In genomic region chr6:112204350-112204706, GRCh38 we compare ENCODE assay signal across 18 cellular contexts. TPM values are rescaled to one million over a fixed set of nuclear protein-coding genes. Genes with fewer than 3 reads are reported as not detected.
DNase-seq lines count a peak whose midpoint lies in the region; ATAC-seq, FAIRE-seq and TF ChIP-seq lines count a peak whose summit lies in the region.
"Had no signal": no experiment of that assay in that cellular context is flagged by ENCODE, and none has a peak within 500 bp of the region (broad histone marks: within the 10 kb centered on the region; RNA-seq: fewer than 3 reads in every experiment).

No MANE protein-coding gene starts in this region.

- no peak for FAIRE-seq in A549 (lab: Jason Lieb, UNC)

- TF ChIP-seq POLR2A in A549 (IDR thresholded peaks at IDR 0.05; ENCODE audit: low read length), result no peak

- no peaks in the 10 kb centered on the region for H4K20me1 ChIP-seq in OCI-LY3 (ENCODE audit: insufficient read depth, low read length)

- H3K27ac ChIP-seq in A549 (peak overlapping the region; percentile 74 to 90), OCI-LY3 (ENCODE audit: low read length) (peak overlapping the region; percentile 39; the same call in 1 of the 2 replicates)

- DNase-seq in A549 (ENCODE audit: low read depth in 1 of 2, low spot score in 1 of 2) (no peak), left lobe of liver (ENCODE audit: low spot score) (no peak), MG63 (no peak), occipital lobe (lab: John Stamatoyannopoulos, UW) (no peak)
- no peak for DNase-seq in stimulated activated naive CD8-positive, alpha-beta T cell treated with anti-CD3 and anti-CD28 coated beads, Interleukin-15, Interleukin-2, amounts not matched to agents 100 U/mL and 50 U/mL, for 24 hours
- DNase-seq: activated CD8-positive, alpha-beta T cell treated with anti-CD3 and anti-CD28 coated beads for 36 hours; DMS153; endodermal cell; head of caudate nucleus; left cardiac atrium; naive thymus-derived CD4-positive, alpha-beta T cell; NCI-H1092 treated with DMSO at 0.1 percent for 48 hours; NCI-H510A; thyroid gland had no signal

- no peaks in the 10 kb centered on the region for H3K36me3 ChIP-seq in OCI-LY3 (replicated peaks; ENCODE audit: low read depth, low read length)
- H3K36me3 ChIP-seq in MG63, result peaks cover 17% of the 10 kb centered on the region
- H3K36me3 ChIP-seq: thyroid gland had no signal

- no peak for TF ChIP-seq EP300 in A549 (IDR thresholded peaks at IDR 0.05)

- H3K4me2 ChIP-seq in A549 (peak overlapping the region; percentile 82), OCI-LY3 (ENCODE audit: low read length) (peak overlapping the region; percentile 39)

- no peak overlapping the region for H3K9ac ChIP-seq in OCI-LY3 (ENCODE audit: low read length)

- no peak for TF ChIP-seq CTCF in A549 (IDR thresholded peaks at IDR 0.05)
- TF ChIP-seq CTCF in OCI-LY3 (IDR thresholded peaks at IDR 0.05; ENCODE audit: low read depth, low read length), result no peak

- no peak overlapping the region for H3K4me3 ChIP-seq in A549
- peak overlapping the region; percentile 24; the same call in 1 of the 2 replicates for H3K4me3 ChIP-seq in OCI-LY3 (ENCODE audit: low read length)
- H3K4me3 ChIP-seq in MG63, result no peak overlapping the region
- H3K4me3 ChIP-seq: skin epidermis, thyroid gland had no signal

- peak overlapping the region; percentile 19; the same call in 1 of the 2 replicates for H2AFZ ChIP-seq in OCI-LY3 (ENCODE audit: low read depth, low read length)

- ATAC-seq in A549 (peak in 1 of 2 experiments; percentile 31; a peak in 3 of 6 replicates), GM21515 (IDR thresholded peaks at IDR 0.05; ENCODE audit: unreplicated experiment) (peak; percentile 39), left lobe of liver (peak; percentile 48), HG02610 (IDR thresholded peaks at IDR 0.05; ENCODE audit: unreplicated experiment) (no peak)
- no peak for ATAC-seq in stimulated activated naive CD8-positive, alpha-beta T cell treated with anti-CD3 and anti-CD28 coated beads, Interleukin-15, Interleukin-2, amounts not matched to agents 100 U/mL and 50 U/mL, for 24 hours
- ATAC-seq: activated CD8-positive, alpha-beta T cell treated with anti-CD3 and anti-CD28 coated beads for 36 hours; naive thymus-derived CD4-positive, alpha-beta T cell had no signal

- H3K9me3 ChIP-seq in A549 (no peaks in the 10 kb centered on the region), OCI-LY3 (ENCODE audit: insufficient read depth, low read length) (no peaks in the 10 kb centered on the region), MG63 (no peaks in the 10 kb centered on the region)
- H3K9me3 ChIP-seq: thyroid gland had no signal

- peaks cover 36% of the 10 kb centered on the region for H3K4me1 ChIP-seq in A549
- peaks cover 24% of the 10 kb centered on the region for H3K4me1 ChIP-seq in OCI-LY3 (ENCODE audit: low read length)

- TF ChIP-seq RAD21 in A549 (conservative IDR thresholded peaks at IDR 0.05 in 1 of 2, IDR thresholded peaks at IDR 0.05 in 1 of 2), result no peak

- H3K27me3 ChIP-seq in OCI-LY3 (ENCODE audit: low read depth, low read length) (no peaks in the 10 kb centered on the region), MG63 (no peaks in the 10 kb centered on the region)
- H3K27me3 ChIP-seq: thyroid gland had no signal

- CTCF ChIA-PET in A549 (lab: Yijun Ruan, JAX), result interaction anchor here (0.7 kb wide), 1 partner anchor 41 kb away, joined by 3 read pairs; no protein-coding TSS in a partner anchor

- POLR2A ChIA-PET in A549 (lab: Yijun Ruan, JAX), result no interaction called here

- no peaks in the 10 kb centered on the region for H3K79me2 ChIP-seq in OCI-LY3 (ENCODE audit: low read length)

- WGBS in A549 (ENCODE audit: missing lambda C conversion rate), result 44% methylated on average over 4 of the region's 4 CpGs

TF ChIP-seq in A549, 52 proteins besides CTCF, POLR2A, EP300 and RAD21:
- TF ChIP-seq NFE2L2 (conservative IDR thresholded peaks at IDR 0.05; ENCODE audit: low read length) (no peak), CBX2 (IDR thresholded peaks at IDR 0.05; ENCODE audit: borderline replicate concordance, low read depth) (no peak), CHD4 (IDR thresholded peaks at IDR 0.05; ENCODE audit: borderline replicate concordance) (no peak), HEYL (CRISPR knock-in tag; IDR thresholded peaks at IDR 0.05) (no peak), KDM1A (IDR thresholded peaks at IDR 0.05; ENCODE audit: low read depth) (no peak), FOXS1 (CRISPR knock-in tag; IDR thresholded peaks at IDR 0.05) (no peak)
TF ChIP-seq in A549: peak in this region for 0.

RNA-seq across cellular contexts. Expression of gene LAMA4, which starts 50.0 kb away (rescaled TPM):
- polyA plus RNA-seq in A549 (2011; rRNA removed) (0.93 and 1.0 TPM in 2 replicates), A549 (2017; fragmentation: RNase III; extraction: RNeasy Plus Mini Kit Qiagen cat#74134 plus additional on column Dnase treatment) (3.1 to 3.7 TPM (median 3.7 TPM) in 3 replicates)
- polyA plus RNA-seq in A549 (2012; cell fraction: cytosol; rRNA removed), result 0.66 and 0.90 TPM in 2 replicates
- polyA plus RNA-seq in A549 (2012; cell fraction: nucleus; rRNA removed), result 1.5 and 1.6 TPM in 2 replicates
- polyA minus RNA-seq in A549 (2011; rRNA and poly(A)+ RNA removed), result 3.5 and 4.0 TPM in 2 replicates
- total RNA-seq in left lobe of liver (2.8 TPM), occipital lobe (19.2 TPM)
- 13.0 and 52.1 TPM in 2 replicates for total RNA-seq in MG63 (2014; rRNA removed; shearing (Covaris generic); ENCODE audit: low replicate concordance)
- total RNA-seq: activated CD8-positive, alpha-beta T cell treated with anti-CD3 and anti-CD28 coated beads for 36 hours; naive thymus-derived CD4-positive, alpha-beta T cell had no signal
- polyA plus RNA-seq: naive thymus-derived CD4-positive, alpha-beta T cell had no signal

Comparison
In these comparisons a context has a peak if more than half of its experiments do, and no peak if none do; other contexts are left out.
1. ATAC-seq: peak in GM21515 (single experiment) and left lobe of liver (single experiment); none in HG02610 (single experiment) and stimulated activated naive CD8-positive, alpha-beta T cell treated with anti-CD3 and anti-CD28 coated beads, Interleukin-15, Interleukin-2, amounts not matched to agents 100 U/mL and 50 U/mL, for 24 hours (single experiment).